In genomic region chr4:118826723-118827444, GRCh38 we compare ENCODE assay signal across 14 cellular contexts. TPM values are rescaled to one million over a fixed set of nuclear protein-coding genes. Genes with fewer than 3 reads are reported as not detected.
DNase-seq lines count a peak whose midpoint lies in the region; ATAC-seq, FAIRE-seq and TF ChIP-seq lines count a peak whose summit lies in the region.
"Had no signal": no experiment of that assay in that cellular context is flagged by ENCODE, and none has a peak within 500 bp of the region (broad histone marks: within the 10 kb centered on the region; RNA-seq: fewer than 3 reads in every experiment).

No MANE protein-coding gene starts in this region.

- peaks cover 67% of the 10 kb centered on the region; the same call in 1 of the 2 replicates for H4K20me1 ChIP-seq in GM23248 (ENCODE audit: insufficient read depth)
- H4K20me1 ChIP-seq in HepG2 (ENCODE audit: insufficient read depth, low read length), result peaks cover 33% of the 10 kb centered on the region

- H3K9me3 ChIP-seq in GM23248 (ENCODE audit: low read depth) (no peaks in the 10 kb centered on the region), HepG2 (ENCODE audit: low read length) (no peaks in the 10 kb centered on the region)
- H3K9me3 ChIP-seq: lower lobe of right lung, sigmoid colon had no signal

- DNase-seq in EL (peak; percentile 19), GM23248 (no peak), HepG2 (ENCODE audit: low spot score) (peak; percentile 6), NCI-H2107 treated with DMSO at 0.1 percent for 48 hours (lab: John Stamatoyannopoulos, UW; ENCODE audit: unreplicated experiment) (no peak), immature natural killer cell (no peak), GOT3 (lab: John Stamatoyannopoulos, UW) (no peak)
- DNase-seq in activated CD4-positive, alpha-beta T cell treated with anti-CD3 and anti-CD28 coated beads, Interleukin-2, amount 10 ng/mL, durations not matched to agents 7 days and 5 days, result no peak
- DNase-seq: activated CD8-positive, alpha-beta memory T cell treated with anti-CD3 and anti-CD28 coated beads, Interleukin-2, amount 50 U/mL, for 4 hours; foreskin keratinocyte; lower lobe of right lung; NCI-H510A; sigmoid colon; T-cell had no signal

- in situ Hi-C loops in GM23248 (cut with MboI), result no loop called here
- in situ Hi-C loops in HepG2 (cut with HindIII; ENCODE audit: extremely low pct_ligation_motif_present, low pct_unique_long_range_greater_than_20kb), result no loop called here

- H3K27ac ChIP-seq in GM23248, result peak overlapping the region; percentile 49
- peak overlapping the region; percentile 56 for H3K27ac ChIP-seq in HepG2 (ENCODE audit: extremely low read length, insufficient read depth, low read length)
- H3K27ac ChIP-seq: foreskin keratinocyte, lower lobe of right lung, sigmoid colon had no signal

- peaks cover 67% of the 10 kb centered on the region for H3F3A ChIP-seq in GM23248 (ENCODE audit: insufficient read depth)

- H3K9me3 Mint-ChIP-seq in immature natural killer cell, result no peaks in the 10 kb centered on the region
- no peaks in the 10 kb centered on the region for H3K9me3 Mint-ChIP-seq in activated CD4-positive, alpha-beta T cell treated with anti-CD3 and anti-CD28 coated beads, Interleukin-2, amount 10 ng/mL, durations not matched to agents 7 days and 5 days
- H3K9me3 Mint-ChIP-seq: T-cell had no signal

- POLR2A ChIA-PET in HepG2 (lab: Yijun Ruan, JAX), result interaction anchor here (2.1 kb wide), 1 partner anchor 9 kb away, joined by 6 read pairs; the partner anchor contains the start of gene SEC24D
- POLR2A ChIA-PET in activated CD4-positive, alpha-beta T cell treated with anti-CD3 and anti-CD28 coated beads, Interleukin-2, amount 10 ng/mL, durations not matched to agents 7 days and 5 days (lab: Charles Lee), result no interaction called here

- peaks cover 100% of the 10 kb centered on the region for H3K79me2 ChIP-seq in GM23248 (ENCODE audit: insufficient read depth)
- H3K79me2 ChIP-seq in HepG2 (ENCODE audit: insufficient read depth, low read length), result peaks cover 77% of the 10 kb centered on the region

- intact Hi-C loops in HepG2 (cut with micrococcal nuclease; ENCODE audit: unreplicated experiment), result no loop called here

- peak overlapping the region; percentile 50 for H3K4me3 ChIP-seq in GM23248
- no peak overlapping the region for H3K4me3 ChIP-seq in HepG2 (replicated peaks in 1 of 3; ENCODE audit: insufficient read depth in 1 of 3, low read depth in 2 of 3, low read length in 3 of 3)
- H3K4me3 ChIP-seq: lower lobe of right lung, sigmoid colon had no signal

- peak overlapping the region; percentile 81 for H3K4me2 ChIP-seq in GM23248 (ENCODE audit: unreplicated experiment)
- peak overlapping the region; percentile 40 for H3K4me2 ChIP-seq in HepG2 (ENCODE audit: low read depth, low read length)

- H3K4me1 ChIP-seq in GM23248 (ENCODE audit: insufficient read depth) (peaks cover 49% of the 10 kb centered on the region), HepG2 (ENCODE audit: insufficient read depth, low read length) (peaks cover 46% of the 10 kb centered on the region)
- H3K4me1 ChIP-seq: foreskin keratinocyte had no signal

- peaks cover 12 to 38% (median 19%) of the 10 kb centered on the region in 3 donors for H3K36me3 Mint-ChIP-seq in immature natural killer cell
- peaks cover 41% of the 10 kb centered on the region for H3K36me3 Mint-ChIP-seq in activated CD4-positive, alpha-beta T cell treated with anti-CD3 and anti-CD28 coated beads, Interleukin-2, amount 10 ng/mL, durations not matched to agents 7 days and 5 days (ENCODE audit: low read depth)

- TF ChIP-seq EP300 in HepG2 (IDR thresholded peaks at IDR 0.05; ENCODE audit: low read depth in 2 of 2, low read length in 2 of 2), result no peak
- no peak for TF ChIP-seq EP300 in HepG2 (CRISPR knock-in tag; IDR thresholded peaks at IDR 0.05; ENCODE audit: borderline replicate concordance)

- ATAC-seq in SK-N-SH treated with all-trans-retinoic acid at 6 μM for 48 hours (peak; percentile 23; the same call in 2 of the 3 replicates), HepG2 (peak; percentile 83)
- ATAC-seq: foreskin keratinocyte, T-cell had no signal

- H3K27ac Mint-ChIP-seq in immature natural killer cell, result no peak overlapping the region
- H3K27ac Mint-ChIP-seq in activated CD4-positive, alpha-beta T cell treated with anti-CD3 and anti-CD28 coated beads, Interleukin-2, amount 10 ng/mL, durations not matched to agents 7 days and 5 days, result no peak overlapping the region
- H3K27ac Mint-ChIP-seq: T-cell had no signal

- TF ChIP-seq POLR2A in HepG2 (IDR thresholded peaks at IDR 0.05; ENCODE audit: insufficient read depth in 1 of 2, low read depth in 2 of 2, low read length in 2 of 2), result no peak

- FAIRE-seq in HepG2 (lab: Jason Lieb, UNC), result no peak

- no peak for TF ChIP-seq CTCF in HepG2 (CRISPR knock-in tag; IDR thresholded peaks at IDR 0.05)

- H3K27me3 Mint-ChIP-seq in immature natural killer cell (ENCODE audit: low read depth in 3 of 3), result peaks cover 0 to 2% (median 0%) of the 10 kb centered on the region in 3 donors
- H3K27me3 Mint-ChIP-seq in activated CD4-positive, alpha-beta T cell treated with anti-CD3 and anti-CD28 coated beads, Interleukin-2, amount 10 ng/mL, durations not matched to agents 7 days and 5 days, result no peaks in the 10 kb centered on the region
- H3K27me3 Mint-ChIP-seq: T-cell had no signal

- BruUV-seq in HepG2 (replicated peaks; lab: Mats Ljungman, UMichigan), result no TSS peak

- no peaks in the 10 kb centered on the region for H3K9me2 ChIP-seq in GM23248 (ENCODE audit: insufficient read depth)

- H3K27me3 ChIP-seq in GM23248 (replicated peaks; ENCODE audit: insufficient read depth), result no peaks in the 10 kb centered on the region
- H3K27me3 ChIP-seq in HepG2 (ENCODE audit: control insufficient read depth in 1 of 2, insufficient read depth in 2 of 2, low read length in 2 of 2), result no peaks in the 10 kb centered on the region
- H3K27me3 ChIP-seq: foreskin keratinocyte, sigmoid colon had no signal

- peaks cover 18 to 61% of the 10 kb centered on the region in 2 donors for H3K4me1 Mint-ChIP-seq in immature natural killer cell
- peaks cover 33% of the 10 kb centered on the region for H3K4me1 Mint-ChIP-seq in activated CD4-positive, alpha-beta T cell treated with anti-CD3 and anti-CD28 coated beads, Interleukin-2, amount 10 ng/mL, durations not matched to agents 7 days and 5 days

- H3K36me3 ChIP-seq in GM23248 (ENCODE audit: low read depth) (peaks cover 80% of the 10 kb centered on the region), HepG2 (replicated peaks in 1 of 2; ENCODE audit: control insufficient read depth in 1 of 2, insufficient read depth in 2 of 2, low read length in 2 of 2) (peaks cover 7 to 47% of the 10 kb centered on the region in 2 experiments; a peak in 4 of 5 replicates)

- CTCF ChIA-PET in HepG2 (lab: Yijun Ruan, JAX; ENCODE audit: low intra/inter-chr PET ratio, low total read pairs), result no interaction called here
- CTCF ChIA-PET in activated CD4-positive, alpha-beta T cell treated with anti-CD3 and anti-CD28 coated beads, Interleukin-2, amount 10 ng/mL, durations not matched to agents 7 days and 5 days (lab: Charles Lee), result interaction anchor here (0.8 kb wide), 1 partner anchor 10 kb away, joined by 3 read pairs; no protein-coding TSS in a partner anchor

- H2AFZ ChIP-seq in GM23248 (no peak overlapping the region), HepG2 (ENCODE audit: low read length) (no peak overlapping the region)

- H3K9ac ChIP-seq in GM23248 (peak overlapping the region; percentile 49), HepG2 (ENCODE audit: insufficient read depth, low read depth, low read length) (no peak overlapping the region)

- no peak for TF ChIP-seq RAD21 in HepG2 (CRISPR knock-in tag; IDR thresholded peaks at IDR 0.05)

- WGBS in GM23248 (ENCODE audit: low coverage in 1 of 2, low lambda C conversion rate in 2 of 2, missing lambda C conversion rate in 2 of 2), 2 experiments, result 3 to 11% methylated on average over 2 of the region's 2 CpGs
- 61% methylated on average over 2 of the region's 2 CpGs for WGBS in HepG2 (ENCODE audit: low lambda C conversion rate)

- no peak overlapping the region for H3K4me3 Mint-ChIP-seq in immature natural killer cell
- no peak overlapping the region for H3K4me3 Mint-ChIP-seq in activated CD4-positive, alpha-beta T cell treated with anti-CD3 and anti-CD28 coated beads, Interleukin-2, amount 10 ng/mL, durations not matched to agents 7 days and 5 days
- H3K4me3 Mint-ChIP-seq: T-cell had no signal

TF ChIP-seq in SK-N-SH treated with all-trans-retinoic acid at 6 μM for 48 hours, 23 proteins besides CTCF, POLR2A, EP300 and RAD21 (continues in another document):
- TF ChIP-seq TOX (CRISPR knock-in tag; IDR thresholded peaks at IDR 0.05; ENCODE audit: borderline replicate concordance), result no peak

TF ChIP-seq in HepG2, 621 proteins besides CTCF, POLR2A, EP300 and RAD21 (continues in another document):
- TF ChIP-seq GZF1 (CRISPR knock-in tag; IDR thresholded peaks at IDR 0.05), result no peak

RNA-seq across cellular contexts. Expression of gene SEC24D, which starts 9.0 kb away (rescaled TPM):
- total RNA-seq in GM23248 (2014; rRNA removed; shearing (Covaris generic)), result 148 and 166 TPM in 2 replicates
- polyA plus RNA-seq in GM23248 (2016; fragmentation: Nextera tagmentation; extraction: Ambion mirVana) (131 and 136 TPM in 2 replicates), HepG2 (2011; rRNA removed) (21.6 and 30.0 TPM in 2 replicates), immature natural killer cell (10 to 100 TPM; 15.1 to 39.0 (median 31.6) TPM)
- 51.1 and 78.6 TPM in 2 replicates for total RNA-seq in HepG2 (2016; rRNA removed; fragmentation: Illumina TruSeq; extraction: Trizol)
- total RNA-seq in HepG2 (2016; cell fraction: cytosol; rRNA removed; fragmentation: Illumina TruSeq; extraction: Trizol; ENCODE audit: low read depth), result 3.7 and 5.0 TPM in 2 replicates
- total RNA-seq in HepG2 (2016; cell fraction: insoluble cytoplasmic fraction; rRNA removed; fragmentation: Illumina TruSeq; extraction: Trizol), result 48.9 and 73.2 TPM in 2 replicates
- 14.9 and 16.7 TPM in 2 replicates for total RNA-seq in HepG2 (2016; cell fraction: membrane; rRNA removed; fragmentation: Illumina TruSeq; extraction: Trizol)
- total RNA-seq in HepG2 (2016; cell fraction: nucleus; rRNA removed; fragmentation: Illumina TruSeq; extraction: Trizol), result 63.1 and 69.1 TPM in 2 replicates
- 16.7 and 20.5 TPM in 2 replicates for polyA plus RNA-seq in HepG2 (2011; cell fraction: cytosol; rRNA removed)
- polyA plus RNA-seq in HepG2 (2011; cell fraction: nucleus; rRNA removed), result 34.6 and 53.4 TPM in 2 replicates
- 19.7 and 29.9 TPM in 2 replicates for polyA plus RNA-seq in HepG2 (2012)
- polyA plus RNA-seq in HepG2 (2016; cell fraction: cytosol; fragmentation: Illumina TruSeq; extraction: Trizol; ENCODE audit: low read depth), result 2.3 and 2.5 TPM in 2 replicates
- polyA plus RNA-seq in HepG2 (2016; cell fraction: insoluble cytoplasmic fraction; fragmentation: Illumina TruSeq; extraction: Trizol; ENCODE audit: low read depth), result 64.1 and 66.0 TPM in 2 replicates
- 5.7 and 8.1 TPM in 2 replicates for polyA plus RNA-seq in HepG2 (2016; cell fraction: membrane; fragmentation: Illumina TruSeq; extraction: Trizol; ENCODE audit: low read depth)
- 37.6 and 38.9 TPM in 2 replicates for polyA plus RNA-seq in HepG2 (2016; cell fraction: nucleus; fragmentation: Illumina TruSeq; extraction: Trizol; ENCODE audit: insufficient read depth, low read depth)
- polyA minus RNA-seq in HepG2 (2011; rRNA and poly(A)+ RNA removed; ENCODE audit: low replicate concordance), result 11.6 and 45.4 TPM in 2 replicates
- 32.8 and 36.6 TPM in 2 replicates for polyA minus RNA-seq in HepG2 (2011; cell fraction: cytosol; rRNA and poly(A)+ RNA removed)
- 99.5 and 125 TPM in 2 replicates for polyA minus RNA-seq in HepG2 (2011; cell fraction: nucleus; rRNA and poly(A)+ RNA removed)
- total RNA-seq in activated CD4-positive, alpha-beta T cell treated with anti-CD3 and anti-CD28 coated beads, Interleukin-2, amount 10 ng/mL, durations not matched to agents 7 days and 5 days, result 10 to 100 TPM; 33.1 to 36.1 TPM

Comparison
In these comparisons a context has a peak if more than half of its experiments do, and no peak if none do; other contexts are left out.
1. DNase-seq: peak in EL (single experiment) and HepG2 (single experiment); none in GM23248 (single experiment), NCI-H2107 treated with DMSO at 0.1 percent for 48 hours (single experiment), immature natural killer cell (0 of 3), GOT3 (single experiment) and activated CD4-positive, alpha-beta T cell treated with anti-CD3 and anti-CD28 coated beads, Interleukin-2, amount 10 ng/mL, durations not matched to agents 7 days and 5 days (single experiment).